In the genomic region with DNA sequence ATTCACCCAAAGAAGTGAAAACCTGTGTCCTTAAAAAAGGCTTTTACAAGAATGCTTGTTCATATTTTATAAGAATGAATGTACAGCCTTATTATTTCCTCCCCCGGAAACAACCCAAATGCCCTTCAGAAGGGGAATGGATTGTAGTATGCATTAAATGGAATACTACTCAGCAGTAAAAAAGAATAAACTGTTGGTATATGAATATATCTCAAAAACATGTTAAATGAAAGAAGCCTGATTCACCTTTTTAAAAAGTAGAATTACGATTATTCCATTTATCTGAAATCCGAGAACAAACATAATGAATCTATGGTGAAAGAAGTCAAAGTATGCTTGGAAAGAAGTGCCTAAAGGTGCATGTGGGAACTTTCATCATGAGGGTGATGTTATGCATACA, we compare ENCODE assay signal across 1 cellular context.
TF ChIP-seq lines count a peak whose summit lies in the region.

No MANE protein-coding gene starts in this region.

TF ChIP-seq in K562, 482 proteins besides CTCF, POLR2A, EP300 and RAD21 (continued from another document):
- TF ChIP-seq, protein P1, sequence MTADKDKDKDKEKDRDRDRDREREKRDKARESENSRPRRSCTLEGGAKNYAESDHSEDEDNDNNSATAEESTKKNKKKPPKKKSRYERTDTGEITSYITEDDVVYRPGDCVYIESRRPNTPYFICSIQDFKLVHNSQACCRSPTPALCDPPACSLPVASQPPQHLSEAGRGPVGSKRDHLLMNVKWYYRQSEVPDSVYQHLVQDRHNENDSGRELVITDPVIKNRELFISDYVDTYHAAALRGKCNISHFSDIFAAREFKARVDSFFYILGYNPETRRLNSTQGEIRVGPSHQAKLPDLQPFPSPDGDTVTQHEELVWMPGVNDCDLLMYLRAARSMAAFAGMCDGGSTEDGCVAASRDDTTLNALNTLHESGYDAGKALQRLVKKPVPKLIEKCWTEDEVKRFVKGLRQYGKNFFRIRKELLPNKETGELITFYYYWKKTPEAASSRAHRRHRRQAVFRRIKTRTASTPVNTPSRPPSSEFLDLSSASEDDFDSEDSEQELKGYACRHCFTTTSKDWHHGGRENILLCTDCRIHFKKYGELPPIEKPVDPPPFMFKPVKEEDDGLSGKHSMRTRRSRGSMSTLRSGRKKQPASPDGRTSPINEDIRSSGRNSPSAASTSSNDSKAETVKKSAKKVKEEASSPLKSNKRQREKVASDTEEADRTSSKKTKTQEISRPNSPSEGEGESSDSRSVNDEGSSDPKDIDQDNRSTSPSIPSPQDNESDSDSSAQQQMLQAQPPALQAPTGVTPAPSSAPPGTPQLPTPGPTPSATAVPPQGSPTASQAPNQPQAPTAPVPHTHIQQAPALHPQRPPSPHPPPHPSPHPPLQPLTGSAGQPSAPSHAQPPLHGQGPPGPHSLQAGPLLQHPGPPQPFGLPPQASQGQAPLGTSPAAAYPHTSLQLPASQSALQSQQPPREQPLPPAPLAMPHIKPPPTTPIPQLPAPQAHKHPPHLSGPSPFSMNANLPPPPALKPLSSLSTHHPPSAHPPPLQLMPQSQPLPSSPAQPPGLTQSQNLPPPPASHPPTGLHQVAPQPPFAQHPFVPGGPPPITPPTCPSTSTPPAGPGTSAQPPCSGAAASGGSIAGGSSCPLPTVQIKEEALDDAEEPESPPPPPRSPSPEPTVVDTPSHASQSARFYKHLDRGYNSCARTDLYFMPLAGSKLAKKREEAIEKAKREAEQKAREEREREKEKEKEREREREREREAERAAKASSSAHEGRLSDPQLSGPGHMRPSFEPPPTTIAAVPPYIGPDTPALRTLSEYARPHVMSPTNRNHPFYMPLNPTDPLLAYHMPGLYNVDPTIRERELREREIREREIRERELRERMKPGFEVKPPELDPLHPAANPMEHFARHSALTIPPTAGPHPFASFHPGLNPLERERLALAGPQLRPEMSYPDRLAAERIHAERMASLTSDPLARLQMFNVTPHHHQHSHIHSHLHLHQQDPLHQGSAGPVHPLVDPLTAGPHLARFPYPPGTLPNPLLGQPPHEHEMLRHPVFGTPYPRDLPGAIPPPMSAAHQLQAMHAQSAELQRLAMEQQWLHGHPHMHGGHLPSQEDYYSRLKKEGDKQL (CRISPR knock-in tag; IDR thresholded peaks at IDR 0.05; ENCODE audit: borderline replicate concordance) = no peak
- TF ChIP-seq, protein P2, sequence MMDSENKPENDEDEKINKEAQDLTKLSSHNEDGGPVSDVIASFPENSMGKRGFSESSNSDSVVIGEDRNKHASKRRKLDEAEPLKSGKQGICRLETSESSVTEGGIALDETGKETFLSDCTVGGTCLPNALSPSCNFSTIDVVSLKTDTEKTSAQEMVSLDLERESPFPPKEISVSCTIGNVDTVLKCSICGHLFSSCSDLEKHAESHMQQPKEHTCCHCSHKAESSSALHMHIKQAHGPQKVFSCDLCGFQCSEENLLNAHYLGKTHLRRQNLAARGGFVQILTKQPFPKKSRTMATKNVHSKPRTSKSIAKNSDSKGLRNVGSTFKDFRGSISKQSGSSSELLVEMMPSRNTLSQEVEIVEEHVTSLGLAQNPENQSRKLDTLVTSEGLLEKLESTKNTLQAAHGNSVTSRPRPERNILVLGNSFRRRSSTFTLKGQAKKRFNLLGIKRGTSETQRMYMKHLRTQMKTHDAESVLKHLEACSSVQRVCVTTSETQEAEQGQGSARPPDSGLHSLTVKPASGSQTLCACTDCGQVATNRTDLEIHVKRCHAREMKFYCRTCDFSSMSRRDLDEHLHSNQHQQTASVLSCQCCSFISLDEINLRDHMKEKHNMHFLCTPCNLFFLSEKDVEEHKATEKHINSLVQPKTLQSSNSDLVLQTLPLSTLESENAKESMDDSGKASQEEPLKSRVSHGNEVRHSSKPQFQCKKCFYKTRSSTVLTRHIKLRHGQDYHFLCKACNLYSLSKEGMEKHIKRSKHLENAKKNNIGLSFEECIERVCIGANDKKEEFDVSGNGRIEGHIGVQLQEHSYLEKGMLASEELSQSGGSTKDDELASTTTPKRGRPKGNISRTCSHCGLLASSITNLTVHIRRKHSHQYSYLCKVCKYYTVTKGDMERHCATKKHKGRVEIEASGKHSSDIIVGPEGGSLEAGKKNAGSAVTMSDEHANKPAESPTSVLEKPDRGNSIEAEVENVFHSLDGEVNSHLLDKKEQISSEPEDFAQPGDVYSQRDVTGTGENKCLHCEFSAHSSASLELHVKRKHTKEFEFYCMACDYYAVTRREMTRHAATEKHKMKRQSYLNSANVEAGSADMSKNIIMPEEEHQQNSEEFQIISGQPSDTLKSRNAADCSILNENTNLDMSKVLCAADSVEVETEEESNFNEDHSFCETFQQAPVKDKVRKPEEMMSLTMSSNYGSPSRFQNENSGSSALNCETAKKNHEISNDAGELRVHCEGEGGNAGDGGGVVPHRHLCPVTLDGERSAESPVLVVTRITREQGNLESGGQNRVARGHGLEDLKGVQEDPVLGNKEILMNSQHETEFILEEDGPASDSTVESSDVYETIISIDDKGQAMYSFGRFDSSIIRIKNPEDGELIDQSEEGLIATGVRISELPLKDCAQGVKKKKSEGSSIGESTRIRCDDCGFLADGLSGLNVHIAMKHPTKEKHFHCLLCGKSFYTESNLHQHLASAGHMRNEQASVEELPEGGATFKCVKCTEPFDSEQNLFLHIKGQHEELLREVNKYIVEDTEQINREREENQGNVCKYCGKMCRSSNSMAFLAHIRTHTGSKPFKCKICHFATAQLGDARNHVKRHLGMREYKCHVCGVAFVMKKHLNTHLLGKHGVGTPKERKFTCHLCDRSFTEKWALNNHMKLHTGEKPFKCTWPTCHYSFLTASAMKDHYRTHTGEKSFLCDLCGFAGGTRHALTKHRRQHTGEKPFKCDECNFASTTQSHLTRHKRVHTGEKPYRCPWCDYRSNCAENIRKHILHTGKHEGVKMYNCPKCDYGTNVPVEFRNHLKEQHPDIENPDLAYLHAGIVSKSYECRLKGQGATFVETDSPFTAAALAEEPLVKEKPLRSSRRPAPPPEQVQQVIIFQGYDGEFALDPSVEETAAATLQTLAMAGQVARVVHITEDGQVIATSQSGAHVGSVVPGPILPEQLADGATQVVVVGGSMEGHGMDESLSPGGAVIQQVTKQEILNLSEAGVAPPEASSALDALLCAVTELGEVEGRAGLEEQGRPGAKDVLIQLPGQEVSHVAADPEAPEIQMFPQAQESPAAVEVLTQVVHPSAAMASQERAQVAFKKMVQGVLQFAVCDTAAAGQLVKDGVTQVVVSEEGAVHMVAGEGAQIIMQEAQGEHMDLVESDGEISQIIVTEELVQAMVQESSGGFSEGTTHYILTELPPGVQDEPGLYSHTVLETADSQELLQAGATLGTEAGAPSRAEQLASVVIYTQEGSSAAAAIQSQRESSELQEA (IDR thresholded peaks at IDR 0.05; ENCODE audit: low read depth) = no peak
- TF ChIP-seq MIER1 (IDR thresholded peaks at IDR 0.05; ENCODE audit: low read depth) (no peak), RBM25 (IDR thresholded peaks at IDR 0.05; ENCODE audit: low read depth, low read length, severe bottlenecking) (peak; percentile 55), ZNF146 (CRISPR knock-in tag; IDR thresholded peaks at IDR 0.05; ENCODE audit: unreplicated experiment) (peak; percentile 52), KLF10 (CRISPR knock-in tag; IDR thresholded peaks at IDR 0.05) (no peak)
- TF ChIP-seq, protein P3, sequence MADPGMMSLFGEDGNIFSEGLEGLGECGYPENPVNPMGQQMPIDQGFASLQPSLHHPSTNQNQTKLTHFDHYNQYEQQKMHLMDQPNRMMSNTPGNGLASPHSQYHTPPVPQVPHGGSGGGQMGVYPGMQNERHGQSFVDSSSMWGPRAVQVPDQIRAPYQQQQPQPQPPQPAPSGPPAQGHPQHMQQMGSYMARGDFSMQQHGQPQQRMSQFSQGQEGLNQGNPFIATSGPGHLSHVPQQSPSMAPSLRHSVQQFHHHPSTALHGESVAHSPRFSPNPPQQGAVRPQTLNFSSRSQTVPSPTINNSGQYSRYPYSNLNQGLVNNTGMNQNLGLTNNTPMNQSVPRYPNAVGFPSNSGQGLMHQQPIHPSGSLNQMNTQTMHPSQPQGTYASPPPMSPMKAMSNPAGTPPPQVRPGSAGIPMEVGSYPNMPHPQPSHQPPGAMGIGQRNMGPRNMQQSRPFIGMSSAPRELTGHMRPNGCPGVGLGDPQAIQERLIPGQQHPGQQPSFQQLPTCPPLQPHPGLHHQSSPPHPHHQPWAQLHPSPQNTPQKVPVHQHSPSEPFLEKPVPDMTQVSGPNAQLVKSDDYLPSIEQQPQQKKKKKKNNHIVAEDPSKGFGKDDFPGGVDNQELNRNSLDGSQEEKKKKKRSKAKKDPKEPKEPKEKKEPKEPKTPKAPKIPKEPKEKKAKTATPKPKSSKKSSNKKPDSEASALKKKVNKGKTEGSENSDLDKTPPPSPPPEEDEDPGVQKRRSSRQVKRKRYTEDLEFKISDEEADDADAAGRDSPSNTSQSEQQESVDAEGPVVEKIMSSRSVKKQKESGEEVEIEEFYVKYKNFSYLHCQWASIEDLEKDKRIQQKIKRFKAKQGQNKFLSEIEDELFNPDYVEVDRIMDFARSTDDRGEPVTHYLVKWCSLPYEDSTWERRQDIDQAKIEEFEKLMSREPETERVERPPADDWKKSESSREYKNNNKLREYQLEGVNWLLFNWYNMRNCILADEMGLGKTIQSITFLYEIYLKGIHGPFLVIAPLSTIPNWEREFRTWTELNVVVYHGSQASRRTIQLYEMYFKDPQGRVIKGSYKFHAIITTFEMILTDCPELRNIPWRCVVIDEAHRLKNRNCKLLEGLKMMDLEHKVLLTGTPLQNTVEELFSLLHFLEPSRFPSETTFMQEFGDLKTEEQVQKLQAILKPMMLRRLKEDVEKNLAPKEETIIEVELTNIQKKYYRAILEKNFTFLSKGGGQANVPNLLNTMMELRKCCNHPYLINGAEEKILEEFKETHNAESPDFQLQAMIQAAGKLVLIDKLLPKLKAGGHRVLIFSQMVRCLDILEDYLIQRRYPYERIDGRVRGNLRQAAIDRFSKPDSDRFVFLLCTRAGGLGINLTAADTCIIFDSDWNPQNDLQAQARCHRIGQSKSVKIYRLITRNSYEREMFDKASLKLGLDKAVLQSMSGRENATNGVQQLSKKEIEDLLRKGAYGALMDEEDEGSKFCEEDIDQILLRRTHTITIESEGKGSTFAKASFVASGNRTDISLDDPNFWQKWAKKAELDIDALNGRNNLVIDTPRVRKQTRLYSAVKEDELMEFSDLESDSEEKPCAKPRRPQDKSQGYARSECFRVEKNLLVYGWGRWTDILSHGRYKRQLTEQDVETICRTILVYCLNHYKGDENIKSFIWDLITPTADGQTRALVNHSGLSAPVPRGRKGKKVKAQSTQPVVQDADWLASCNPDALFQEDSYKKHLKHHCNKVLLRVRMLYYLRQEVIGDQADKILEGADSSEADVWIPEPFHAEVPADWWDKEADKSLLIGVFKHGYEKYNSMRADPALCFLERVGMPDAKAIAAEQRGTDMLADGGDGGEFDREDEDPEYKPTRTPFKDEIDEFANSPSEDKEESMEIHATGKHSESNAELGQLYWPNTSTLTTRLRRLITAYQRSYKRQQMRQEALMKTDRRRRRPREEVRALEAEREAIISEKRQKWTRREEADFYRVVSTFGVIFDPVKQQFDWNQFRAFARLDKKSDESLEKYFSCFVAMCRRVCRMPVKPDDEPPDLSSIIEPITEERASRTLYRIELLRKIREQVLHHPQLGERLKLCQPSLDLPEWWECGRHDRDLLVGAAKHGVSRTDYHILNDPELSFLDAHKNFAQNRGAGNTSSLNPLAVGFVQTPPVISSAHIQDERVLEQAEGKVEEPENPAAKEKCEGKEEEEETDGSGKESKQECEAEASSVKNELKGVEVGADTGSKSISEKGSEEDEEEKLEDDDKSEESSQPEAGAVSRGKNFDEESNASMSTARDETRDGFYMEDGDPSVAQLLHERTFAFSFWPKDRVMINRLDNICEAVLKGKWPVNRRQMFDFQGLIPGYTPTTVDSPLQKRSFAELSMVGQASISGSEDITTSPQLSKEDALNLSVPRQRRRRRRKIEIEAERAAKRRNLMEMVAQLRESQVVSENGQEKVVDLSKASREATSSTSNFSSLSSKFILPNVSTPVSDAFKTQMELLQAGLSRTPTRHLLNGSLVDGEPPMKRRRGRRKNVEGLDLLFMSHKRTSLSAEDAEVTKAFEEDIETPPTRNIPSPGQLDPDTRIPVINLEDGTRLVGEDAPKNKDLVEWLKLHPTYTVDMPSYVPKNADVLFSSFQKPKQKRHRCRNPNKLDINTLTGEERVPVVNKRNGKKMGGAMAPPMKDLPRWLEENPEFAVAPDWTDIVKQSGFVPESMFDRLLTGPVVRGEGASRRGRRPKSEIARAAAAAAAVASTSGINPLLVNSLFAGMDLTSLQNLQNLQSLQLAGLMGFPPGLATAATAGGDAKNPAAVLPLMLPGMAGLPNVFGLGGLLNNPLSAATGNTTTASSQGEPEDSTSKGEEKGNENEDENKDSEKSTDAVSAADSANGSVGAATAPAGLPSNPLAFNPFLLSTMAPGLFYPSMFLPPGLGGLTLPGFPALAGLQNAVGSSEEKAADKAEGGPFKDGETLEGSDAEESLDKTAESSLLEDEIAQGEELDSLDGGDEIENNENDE (IDR thresholded peaks at IDR 0.05; ENCODE audit: low read depth, low read length) = no peak
